Comparison of ENCODE assay signal across 25 cellular contexts in the genomic region with DNA sequence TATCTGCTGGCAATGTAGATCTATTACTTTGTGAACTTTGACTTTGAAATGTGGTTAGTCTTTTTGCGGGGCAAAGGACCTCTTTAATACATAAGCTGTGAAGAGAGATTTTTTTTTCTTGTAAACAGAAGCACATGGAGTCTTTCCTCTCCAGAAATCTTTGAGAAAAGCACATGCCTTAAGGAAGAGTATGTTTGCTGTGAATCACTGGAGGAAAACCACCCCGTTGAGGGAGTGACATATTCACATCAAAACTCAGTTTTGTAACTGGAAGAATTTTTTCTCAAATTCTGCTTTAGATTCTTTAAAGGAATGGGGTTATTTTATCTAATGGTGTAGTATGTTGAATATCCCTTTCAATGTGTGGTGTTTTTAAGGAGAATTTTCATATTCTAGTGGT. TPM values are rescaled to one million over a fixed set of nuclear protein-coding genes. Genes with fewer than 3 reads are reported as not detected.
DNase-seq lines count a peak whose midpoint lies in the region; ATAC-seq, FAIRE-seq and TF ChIP-seq lines count a peak whose summit lies in the region.
"Had no signal": no experiment of that assay in that cellular context is flagged by ENCODE, and none has a peak within 500 bp of the region (broad histone marks: within the 10 kb centered on the region; RNA-seq: fewer than 3 reads in every experiment).

No MANE protein-coding gene starts in this region.

- H3K36me3 ChIP-seq in HepG2 (replicated peaks in 1 of 2; ENCODE audit: control insufficient read depth in 1 of 2, insufficient read depth in 2 of 2, low read length in 2 of 2) (no peaks in the 10 kb centered on the region), right lobe of liver (no peaks in the 10 kb centered on the region), neural progenitor cell (no peaks in the 10 kb centered on the region), thyroid gland (no peaks in the 10 kb centered on the region)

- peaks cover 18% of the 10 kb centered on the region for H3F3A ChIP-seq in neural progenitor cell (ENCODE audit: low read depth)

- no peaks in the 10 kb centered on the region for H3K79me2 ChIP-seq in HepG2 (ENCODE audit: insufficient read depth, low read length)
- H3K79me2 ChIP-seq in neural progenitor cell (ENCODE audit: low read depth) = no peaks in the 10 kb centered on the region

- TF ChIP-seq CTCF in HepG2 (CRISPR knock-in tag; IDR thresholded peaks at IDR 0.05) = no peak
- no peak for TF ChIP-seq CTCF in right lobe of liver (IDR thresholded peaks at IDR 0.05)
- TF ChIP-seq CTCF in neural progenitor cell (IDR thresholded peaks at IDR 0.05) = no peak
- TF ChIP-seq CTCF in thyroid gland (IDR thresholded peaks at IDR 0.05) = no peak

- H3K4me3 Mint-ChIP-seq in neural progenitor cell = peak overlapping the region; percentile 2
- H3K4me3 Mint-ChIP-seq: CD4-positive, alpha-beta T cell; H9 had no signal

- H3K36me3 Mint-ChIP-seq in neural progenitor cell = peaks cover 2% of the 10 kb centered on the region

- H3K4me3 ChIP-seq in HepG2 (replicated peaks in 1 of 3; ENCODE audit: insufficient read depth in 1 of 3, low read depth in 2 of 3, low read length in 3 of 3) (no peak overlapping the region), right lobe of liver (no peak overlapping the region), neural progenitor cell (no peak overlapping the region), thyroid gland (replicated peaks in 1 of 3) (no peak overlapping the region)
- H3K4me3 ChIP-seq: A549, K562 had no signal

- ATAC-seq in HepG2 = no peak
- no peak for ATAC-seq in right lobe of liver
- no peak for ATAC-seq in GM21515 (IDR thresholded peaks at IDR 0.05; ENCODE audit: unreplicated experiment)
- ATAC-seq: A549, K562 had no signal

- no peak overlapping the region for H2AFZ ChIP-seq in HepG2 (ENCODE audit: low read length)
- no peak overlapping the region for H2AFZ ChIP-seq in neural progenitor cell (replicated peaks)

- H4K20me1 ChIP-seq in HepG2 (ENCODE audit: insufficient read depth, low read length) = no peaks in the 10 kb centered on the region
- peaks cover 31% of the 10 kb centered on the region for H4K20me1 ChIP-seq in neural progenitor cell (ENCODE audit: low read depth)

- no peaks in the 10 kb centered on the region for H3K4me1 ChIP-seq in HepG2 (ENCODE audit: insufficient read depth, low read length)
- H3K4me1 ChIP-seq in right lobe of liver = no peaks in the 10 kb centered on the region
- H3K4me1 ChIP-seq in neural progenitor cell = peaks cover 11% of the 10 kb centered on the region
- peaks cover 36 to 40% of the 10 kb centered on the region in 2 donors for H3K4me1 ChIP-seq in thyroid gland
- H3K4me1 ChIP-seq: Caco-2 had no signal

- peaks cover 8 to 68% of the 10 kb centered on the region in 2 experiments for H3K27me3 ChIP-seq in HepG2 (ENCODE audit: control insufficient read depth in 1 of 2, insufficient read depth in 2 of 2, low read length in 2 of 2)
- peaks cover 9 to 30% of the 10 kb centered on the region in 2 donors for H3K27me3 ChIP-seq in right lobe of liver
- peaks cover 100% of the 10 kb centered on the region for H3K27me3 ChIP-seq in neural progenitor cell
- no peaks in the 10 kb centered on the region for H3K27me3 ChIP-seq in thyroid gland

- WGBS in HepG2 (ENCODE audit: low lambda C conversion rate) = 3% methylated on average over 2 of the region's 2 CpGs
- 2% methylated on average over 2 of the region's 2 CpGs for WGBS in right lobe of liver (ENCODE audit: insufficient coverage, low coverage, low lambda C conversion rate, missing lambda C conversion rate)
- WGBS in thyroid gland, 2 donors = 43 to 45% methylated on average over 2 of the region's 2 CpGs

- H3K27ac ChIP-seq in HepG2 (ENCODE audit: extremely low read length, insufficient read depth, low read length) (no peak overlapping the region), right lobe of liver (no peak overlapping the region), neural progenitor cell (no peak overlapping the region), thyroid gland (peak overlapping the region in 2 of 3 donors; percentile 50 to 91)
- H3K27ac ChIP-seq: 22Rv1, A549, C4-2B had no signal

- no peak for FAIRE-seq in HepG2 (lab: Jason Lieb, UNC)
- FAIRE-seq: A549, D721Med, GM12892, GM18507, H1, K562 had no signal

- TF ChIP-seq RAD21 in HepG2 (CRISPR knock-in tag; IDR thresholded peaks at IDR 0.05) = no peak

- TF ChIP-seq POLR2A in HepG2 (IDR thresholded peaks at IDR 0.05; ENCODE audit: insufficient read depth in 1 of 2, low read depth in 2 of 2, low read length in 2 of 2) (no peak), right lobe of liver (IDR thresholded peaks at IDR 0.05) (no peak), thyroid gland (IDR thresholded peaks at IDR 0.05) (no peak)

- H3K9me3 ChIP-seq in HepG2 (ENCODE audit: low read length) (no peaks in the 10 kb centered on the region), right lobe of liver (no peaks in the 10 kb centered on the region), neural progenitor cell (ENCODE audit: low read depth) (no peaks in the 10 kb centered on the region), thyroid gland (no peaks in the 10 kb centered on the region)
- H3K9me3 ChIP-seq: A549, Caco-2 had no signal

- intact Hi-C loops in HepG2 (cut with micrococcal nuclease; ENCODE audit: unreplicated experiment) = no loop called here
- intact Hi-C loops in right lobe of liver (cut with DNase I) = no loop called here
- intact Hi-C loops in thyroid gland (cut with DNase I) = no loop called here

- H3K27me3 Mint-ChIP-seq in neural progenitor cell (ENCODE audit: insufficient read depth, low read depth) = peaks cover 73% of the 10 kb centered on the region

- BruUV-seq in HepG2 (replicated peaks; lab: Mats Ljungman, UMichigan) = no TSS peak

- TF ChIP-seq EP300 in HepG2 (IDR thresholded peaks at IDR 0.05; ENCODE audit: low read depth in 2 of 2, low read length in 2 of 2) (no peak), HepG2 (CRISPR knock-in tag; IDR thresholded peaks at IDR 0.05; ENCODE audit: borderline replicate concordance) (no peak)

- H3K4me1 Mint-ChIP-seq in neural progenitor cell = peaks cover 21% of the 10 kb centered on the region

- POLR2A ChIA-PET in HepG2 (lab: Yijun Ruan, JAX) = no interaction called here

- H3K9ac ChIP-seq in HepG2 (ENCODE audit: insufficient read depth, low read depth, low read length) = no peak overlapping the region
- H3K9ac ChIP-seq in neural progenitor cell = no peak overlapping the region

- DNase-seq in HepG2 (ENCODE audit: low spot score) (no peak), right lobe of liver (no peak), neural progenitor cell (ENCODE audit: low spot score) (no peak), thyroid gland (no peak), HuH-7.5 (ENCODE audit: low spot score) (no peak), anterior cingulate cortex (lab: John Stamatoyannopoulos, UW) (no peak)
- DNase-seq: AML-193; Caco-2; CD4-positive, alpha-beta T cell; DMS79; GDM1; H9; IMR-90 had no signal

- no peak overlapping the region for H3K27ac Mint-ChIP-seq in neural progenitor cell
- H3K27ac Mint-ChIP-seq: CD4-positive, alpha-beta T cell; H9 had no signal

- no peaks in the 10 kb centered on the region for H3K9me3 Mint-ChIP-seq in neural progenitor cell
- H3K9me3 Mint-ChIP-seq: CD4-positive, alpha-beta T cell; H9 had no signal

- CTCF ChIA-PET in HepG2 (lab: Yijun Ruan, JAX; ENCODE audit: low intra/inter-chr PET ratio, low total read pairs) = no interaction called here

- H3K4me2 ChIP-seq in HepG2 (ENCODE audit: low read depth, low read length) = no peak overlapping the region
- no peak overlapping the region for H3K4me2 ChIP-seq in neural progenitor cell
- H3K4me2 ChIP-seq: A549 had no signal

- in situ Hi-C loops in HepG2 (cut with HindIII; ENCODE audit: extremely low pct_ligation_motif_present, low pct_unique_long_range_greater_than_20kb) = loop anchor here (25.0 kb wide), 1 partner anchor 393 kb away; no protein-coding TSS in a partner anchor

TF ChIP-seq in HepG2, 621 proteins besides CTCF, POLR2A, EP300 and RAD21 (continues in another document):
- TF ChIP-seq, protein P1, sequence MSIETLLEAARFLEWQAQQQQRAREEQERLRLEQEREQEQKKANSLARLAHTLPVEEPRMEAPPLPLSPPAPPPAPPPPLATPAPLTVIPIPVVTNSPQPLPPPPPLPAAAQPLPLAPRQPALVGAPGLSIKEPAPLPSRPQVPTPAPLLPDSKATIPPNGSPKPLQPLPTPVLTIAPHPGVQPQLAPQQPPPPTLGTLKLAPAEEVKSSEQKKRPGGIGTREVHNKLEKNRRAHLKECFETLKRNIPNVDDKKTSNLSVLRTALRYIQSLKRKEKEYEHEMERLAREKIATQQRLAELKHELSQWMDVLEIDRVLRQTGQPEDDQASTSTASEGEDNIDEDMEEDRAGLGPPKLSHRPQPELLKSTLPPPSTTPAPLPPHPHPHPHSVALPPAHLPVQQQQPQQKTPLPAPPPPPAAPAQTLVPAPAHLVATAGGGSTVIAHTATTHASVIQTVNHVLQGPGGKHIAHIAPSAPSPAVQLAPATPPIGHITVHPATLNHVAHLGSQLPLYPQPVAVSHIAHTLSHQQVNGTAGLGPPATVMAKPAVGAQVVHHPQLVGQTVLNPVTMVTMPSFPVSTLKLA (IDR thresholded peaks at IDR 0.05) = 0 out of 2 replicates have a peak, but pooled peaks have one; percentile 8

RNA-seq across cellular contexts. Expression of gene DMRT3, which starts 3.5 kb away (rescaled TPM):
- total RNA-seq in HepG2 (2016; rRNA removed; fragmentation: Illumina TruSeq; extraction: Trizol) (not detected in 2 replicates), right lobe of liver (not detected), neural progenitor cell (ENCODE audit: low replicate concordance) (0.41 and 0.90 TPM in 2 replicates), thyroid gland (10 to 100 TPM in 1 of 4 donors, 1 to 10 TPM in 3; 2.5 to 26.1 (median 7.3) TPM)
- total RNA-seq in HepG2 (2016; cell fraction: cytosol; rRNA removed; fragmentation: Illumina TruSeq; extraction: Trizol; ENCODE audit: low read depth) = not detected in 2 replicates
- not detected in 2 replicates for total RNA-seq in HepG2 (2016; cell fraction: insoluble cytoplasmic fraction; rRNA removed; fragmentation: Illumina TruSeq; extraction: Trizol)
- not detected in 2 replicates for total RNA-seq in HepG2 (2016; cell fraction: membrane; rRNA removed; fragmentation: Illumina TruSeq; extraction: Trizol)
- not detected in 2 replicates for total RNA-seq in HepG2 (2016; cell fraction: nucleus; rRNA removed; fragmentation: Illumina TruSeq; extraction: Trizol)
- not detected in 2 replicates for polyA plus RNA-seq in HepG2 (2011; rRNA removed)
- not detected in 2 replicates for polyA plus RNA-seq in HepG2 (2011; cell fraction: cytosol; rRNA removed)
- polyA plus RNA-seq in HepG2 (2011; cell fraction: nucleus; rRNA removed) = not detected in 2 replicates
- not detected in 2 replicates for polyA plus RNA-seq in HepG2 (2012)
- polyA plus RNA-seq in HepG2 (2016; cell fraction: cytosol; fragmentation: Illumina TruSeq; extraction: Trizol; ENCODE audit: low read depth) = not detected in 2 replicates
- not detected in 2 replicates for polyA plus RNA-seq in HepG2 (2016; cell fraction: insoluble cytoplasmic fraction; fragmentation: Illumina TruSeq; extraction: Trizol; ENCODE audit: low read depth)
- polyA plus RNA-seq in HepG2 (2016; cell fraction: membrane; fragmentation: Illumina TruSeq; extraction: Trizol; ENCODE audit: low read depth) = not detected in 2 replicates
- not detected in 2 replicates for polyA plus RNA-seq in HepG2 (2016; cell fraction: nucleus; fragmentation: Illumina TruSeq; extraction: Trizol; ENCODE audit: insufficient read depth, low read depth)
- polyA minus RNA-seq in HepG2 (2011; rRNA and poly(A)+ RNA removed; ENCODE audit: low replicate concordance) = not detected in 2 replicates
- not detected in 2 replicates for polyA minus RNA-seq in HepG2 (2011; cell fraction: cytosol; rRNA and poly(A)+ RNA removed)
- polyA minus RNA-seq in HepG2 (2011; cell fraction: nucleus; rRNA and poly(A)+ RNA removed) = not detected in 2 replicates
- total RNA-seq: Caco-2; CD4-positive, alpha-beta T cell; Daoy; H1; H9; HT-29; IMR-90; K562 had no signal
- polyA plus RNA-seq: A549, BJ, H1, IMR-90, K562 had no signal

Comparison
In these comparisons a context has a peak if more than half of its experiments do, and no peak if none do; other contexts are left out.
1. H3K27ac ChIP-seq: peak in thyroid gland (2 of 3); none in HepG2 (single experiment), right lobe of liver (0 of 3) and neural progenitor cell (single experiment).